In genomic region chr12:123573870-123574269, GRCh38 we compare ENCODE assay signal across 18 cellular contexts. TPM values are rescaled to one million over a fixed set of nuclear protein-coding genes. Genes with fewer than 3 reads are reported as not detected.
A peak's percentile ranks its signal among the peaks of the same experiment; 100 is the strongest.
DNase-seq lines count a peak whose midpoint lies in the region; FAIRE-seq and TF ChIP-seq lines count a peak whose summit lies in the region.
"Had no signal": no experiment of that assay in that cellular context is flagged by ENCODE, and none has a peak within 500 bp of the region (broad histone marks: within the 10 kb centered on the region; RNA-seq: fewer than 3 reads in every experiment).

No MANE protein-coding gene starts in this region.

- no peak overlapping the region for H2AFZ ChIP-seq in H1 (ENCODE audit: low read length)

- DNase-seq in NCI-H524 (lab: John Stamatoyannopoulos, UW) (peak; percentile 35 to 75), NCI-H524 treated with DMSO at 0.1 percent for 48 hours (lab: John Stamatoyannopoulos, UW) (no peak), NCI-H2171 treated with DMSO at 0.1 percent for 48 hours (lab: John Stamatoyannopoulos, UW) (peak; percentile 95), H1 (ENCODE audit: low read depth in 1 of 2, low spot score in 2 of 2) (no peak), posterior vena cava (ENCODE audit: low spot score) (no peak), ureter (ENCODE audit: low spot score) (no peak)
- DNase-seq: Calu3, Karpas-422, NCI-H1092 treated with DMSO at 0.1 percent for 48 hours, NCI-H1436, NCI-H2029 treated with DMSO at 0.1 percent for 48 hours, NCI-H226, NCI-H510A, NCI-H774, SHP77 treated with DMSO at 0.1 percent for 48 hours had no signal

- WGBS in H1 (ENCODE audit: extremely low coverage in 1 of 2, insufficient coverage in 1 of 2, insufficient read length in 1 of 2, insufficient replicate concordance in 2 of 2, low coverage in 1 of 2, low lambda C conversion rate in 2 of 2, missing lambda C conversion rate in 1 of 2), 2 experiments: 84% methylated on average over 4 of the region's 4 CpGs; no CpG with 5 or more reads in 1 of the 2 experiments

- H3K27me3 ChIP-seq in H1 (replicated peaks in 1 of 4; ENCODE audit: control insufficient read depth in 3 of 4, extremely low read depth in 1 of 4, insufficient read depth in 3 of 4, low read length in 3 of 4): no peaks in the 10 kb centered on the region

- TF ChIP-seq CTCF in H1 (IDR thresholded peaks at IDR 0.05; ENCODE audit: control extremely low read depth in 1 of 3, insufficient read depth in 1 of 3, low read depth in 1 of 3, low read length in 3 of 3): no peak

- no peak for TF ChIP-seq RAD21 in H1 (IDR thresholded peaks at IDR 0.05 in 1 of 2, conservative IDR thresholded peaks at IDR 0.05 in 1 of 2; ENCODE audit: low read depth in 2 of 2, low read length in 2 of 2)

- peak overlapping the region in 1 of 4 experiments; percentile 40; a peak in 1 of 7 replicates for H3K9ac ChIP-seq in H1 (replicated peaks in 1 of 4; ENCODE audit: extremely low read depth in 1 of 4, low read depth in 3 of 4, low read length in 3 of 4)

- no peaks in the 10 kb centered on the region for H3K36me3 ChIP-seq in H1 (ENCODE audit: control insufficient read depth in 2 of 4, insufficient read depth in 4 of 4, low read length in 3 of 4)

- no peak overlapping the region for H3K4ac ChIP-seq in H1 (replicated peaks; ENCODE audit: insufficient read length, low read depth, low read length)

- no peak overlapping the region for H3K4me3 ChIP-seq in H1 (ENCODE audit: extremely low read depth in 1 of 4, insufficient read depth in 2 of 4, low read depth in 3 of 4, low read length in 4 of 4)

- H2AK5ac ChIP-seq in H1 (ENCODE audit: low read depth, low read length): no peak overlapping the region

- H3K56ac ChIP-seq in H1 (replicated peaks; ENCODE audit: insufficient read length, low read depth, low read length): no peak overlapping the region

- H2BK120ac ChIP-seq in H1 (replicated peaks; ENCODE audit: low read depth, low read length): no peak overlapping the region

- H4K8ac ChIP-seq in H1 (ENCODE audit: extremely low read depth, insufficient read depth, low read length): no peak overlapping the region

- no peak overlapping the region for H3K14ac ChIP-seq in H1 (ENCODE audit: insufficient read length)

- no peak overlapping the region for H3K27ac ChIP-seq in H1 (ENCODE audit: low read depth, low read length)
- H3K27ac ChIP-seq: HL-60 had no signal

- peaks cover 0 to 2% of the 10 kb centered on the region in 2 experiments; a peak in 1 of 4 replicates for H3K9me3 ChIP-seq in H1 (ENCODE audit: insufficient read depth in 2 of 2, low read depth in 1 of 2, low read length in 1 of 2)

- POLR2A ChIA-PET in H1 (lab: Charles Lee; ENCODE audit: partially characterized antibody): interaction anchor here (1.2 to 2.6 kb wide), 2 partner anchors 10 to 35 kb away, joined by 3 to 8 read pairs; partner anchors contain the start of gene TMED2

- intact Hi-C loops in posterior vena cava (cut with DNase I): no loop called here

- H4K91ac ChIP-seq in H1 (replicated peaks; ENCODE audit: insufficient read length, low read length): peak overlapping the region; percentile 40

- no peak for TF ChIP-seq POLR2A in H1 (IDR thresholded peaks at IDR 0.05; ENCODE audit: control extremely low read depth in 1 of 2, low read depth in 2 of 2, low read length in 2 of 2)

- no peaks in the 10 kb centered on the region for H3K79me2 ChIP-seq in H1 (ENCODE audit: control insufficient read depth in 1 of 2, insufficient read depth in 2 of 2, low read length in 2 of 2)

- no peak overlapping the region for H3K18ac ChIP-seq in H1 (ENCODE audit: extremely low read depth, low read length)

- no peak overlapping the region for H2BK5ac ChIP-seq in H1 (ENCODE audit: low read depth, low read length)

- H3K23ac ChIP-seq in H1 (ENCODE audit: insufficient read length): no peak overlapping the region

- FAIRE-seq in H1 (lab: Jason Lieb, UNC): no peak
- FAIRE-seq: GM19239, H54 had no signal

- no peak overlapping the region for H2BK15ac ChIP-seq in H1 (ENCODE audit: low read length)

- no peak for TF ChIP-seq EP300 in H1 (IDR thresholded peaks at IDR 0.05; ENCODE audit: borderline replicate concordance in 1 of 2, low read depth in 2 of 2, low read length in 2 of 2)

- H2BK12ac ChIP-seq in H1 (ENCODE audit: low read depth, low read length): no peak overlapping the region

- no peak overlapping the region for H4K5ac ChIP-seq in H1 (ENCODE audit: insufficient read length, low read depth, low read length)

- no peaks in the 10 kb centered on the region for H3K4me1 ChIP-seq in H1 (replicated peaks in 1 of 4; ENCODE audit: control insufficient read depth in 3 of 4, insufficient read depth in 4 of 4, low read length in 3 of 4)

- no peaks in the 10 kb centered on the region for H4K20me1 ChIP-seq in H1 (replicated peaks in 1 of 2; ENCODE audit: control insufficient read depth in 1 of 2, insufficient read depth in 2 of 2, low read length in 2 of 2)

- H3K4me2 ChIP-seq in H1 (ENCODE audit: insufficient read depth in 1 of 2, low read depth in 2 of 2, low read length in 2 of 2): no peak overlapping the region

- H3K23me2 ChIP-seq in H1 (ENCODE audit: low read depth, low read length): no peaks in the 10 kb centered on the region; the same call in 1 of the 2 replicates

- no peaks in the 10 kb centered on the region; the same call in 1 of the 2 replicates for H3K79me1 ChIP-seq in H1 (ENCODE audit: low read depth, low read length)

- H2BK20ac ChIP-seq in H1 (ENCODE audit: low read length): no peak overlapping the region

- CTCF ChIA-PET in H1 (lab: Charles Lee; ENCODE audit: partially characterized antibody): interaction anchor here (1.1 to 3.8 kb wide), 2 partner anchors 9 to 140 kb away, joined by 3 to 25 read pairs; no protein-coding TSS in a partner anchor

TF ChIP-seq in H1, 55 proteins besides CTCF, POLR2A, EP300 and RAD21 (continues in another document):
- no peak for TF ChIP-seq CHD1 (IDR thresholded peaks at IDR 0.05; ENCODE audit: low read depth, low read length)
- no peak for TF ChIP-seq SIX5 (IDR thresholded peaks at IDR 0.05; ENCODE audit: low read depth, low read length)

RNA-seq across cellular contexts. Expression of gene TMED2, which starts 10.5 kb away (rescaled TPM):
- 227 and 235 TPM in 2 replicates for total RNA-seq in H1 (2021; fragmentation: NEBNext Ultra II Directional; extraction: Animal tissue kit (Norgen Biotek cat#: 25700))
- polyA plus RNA-seq in H1 (2011; rRNA removed): 57.1 and 122 TPM in 2 replicates
- 94.8 TPM for polyA plus RNA-seq in H1 (2011; cell fraction: cytosol; rRNA removed)
- polyA plus RNA-seq in H1 (2011; cell fraction: nucleus; rRNA removed): 40.0 TPM
- polyA plus RNA-seq in H1 (2012, experiment 1 of 2): 150 to 270 TPM (median 153 TPM) in 4 replicates
- polyA plus RNA-seq in H1 (2012, experiment 2 of 2): 20.6 TPM
- polyA plus RNA-seq in H1 (2013, experiment 1 of 2): 180 TPM
- polyA plus RNA-seq in H1 (2013, experiment 2 of 2): 251 TPM
- 77.6 and 102 TPM in 2 replicates for polyA minus RNA-seq in H1 (2011; rRNA and poly(A)+ RNA removed)
- polyA minus RNA-seq in H1 (2011; cell fraction: cytosol; rRNA and poly(A)+ RNA removed): 80.7 TPM
- polyA minus RNA-seq in H1 (2011; cell fraction: nucleus; rRNA and poly(A)+ RNA removed): 33.2 TPM
- total RNA-seq in posterior vena cava (100 to 1,000 TPM; 213 to 222 TPM), ureter (261 TPM)

RNA-seq across cellular contexts. Expression of gene DDX55, which starts 28.0 kb away (rescaled TPM):
- 35.1 and 37.7 TPM in 2 replicates for total RNA-seq in H1 (2021; fragmentation: NEBNext Ultra II Directional; extraction: Animal tissue kit (Norgen Biotek cat#: 25700))
- polyA plus RNA-seq in H1 (2011; rRNA removed): 25.8 and 42.1 TPM in 2 replicates
- 37.6 TPM for polyA plus RNA-seq in H1 (2011; cell fraction: cytosol; rRNA removed)
- 59.7 TPM for polyA plus RNA-seq in H1 (2011; cell fraction: nucleus; rRNA removed)
- 37.8 to 44.8 TPM (median 40.9 TPM) in 4 replicates for polyA plus RNA-seq in H1 (2012, experiment 1 of 2)
- polyA plus RNA-seq in H1 (2012, experiment 2 of 2): 6.6 TPM
- polyA plus RNA-seq in H1 (2013, experiment 1 of 2): 34.7 TPM
- 29.6 TPM for polyA plus RNA-seq in H1 (2013, experiment 2 of 2)
- 27.1 and 29.9 TPM in 2 replicates for polyA minus RNA-seq in H1 (2011; rRNA and poly(A)+ RNA removed)
- 29.1 TPM for polyA minus RNA-seq in H1 (2011; cell fraction: cytosol; rRNA and poly(A)+ RNA removed)
- 37.0 TPM for polyA minus RNA-seq in H1 (2011; cell fraction: nucleus; rRNA and poly(A)+ RNA removed)
- total RNA-seq in posterior vena cava: 10 to 100 TPM in 1 of 2 donors, 1 to 10 TPM in 1; 9.8 to 19.8 TPM
- total RNA-seq in ureter: 36.8 TPM

RNA-seq across cellular contexts. Expression of gene RILPL1, which starts 40.4 kb away (rescaled TPM):
- 6.5 and 6.7 TPM in 2 replicates for total RNA-seq in H1 (2021; fragmentation: NEBNext Ultra II Directional; extraction: Animal tissue kit (Norgen Biotek cat#: 25700))
- 9.4 and 12.1 TPM in 2 replicates for polyA plus RNA-seq in H1 (2011; rRNA removed)
- 8.6 TPM for polyA plus RNA-seq in H1 (2011; cell fraction: cytosol; rRNA removed)
- polyA plus RNA-seq in H1 (2011; cell fraction: nucleus; rRNA removed): 13.6 TPM
- 5.3 to 11.0 TPM (median 8.7 TPM) in 4 replicates for polyA plus RNA-seq in H1 (2012, experiment 1 of 2)
- polyA plus RNA-seq in H1 (2012, experiment 2 of 2): 6.1 TPM
- polyA plus RNA-seq in H1 (2013, experiment 1 of 2): 10.2 TPM
- 11.2 TPM for polyA plus RNA-seq in H1 (2013, experiment 2 of 2)
- polyA minus RNA-seq in H1 (2011; rRNA and poly(A)+ RNA removed): 2.8 and 3.2 TPM in 2 replicates
- 7.6 TPM for polyA minus RNA-seq in H1 (2011; cell fraction: cytosol; rRNA and poly(A)+ RNA removed)
- 5.8 TPM for polyA minus RNA-seq in H1 (2011; cell fraction: nucleus; rRNA and poly(A)+ RNA removed)
- 10 to 100 TPM; 20.7 to 23.4 TPM for total RNA-seq in posterior vena cava
- total RNA-seq in ureter: 20.2 TPM

RNA-seq across cellular contexts. Expression of gene EIF2B1, which starts 59.6 kb away (rescaled TPM):
- 48.3 and 49.9 TPM in 2 replicates for total RNA-seq in H1 (2021; fragmentation: NEBNext Ultra II Directional; extraction: Animal tissue kit (Norgen Biotek cat#: 25700))
- 21.8 and 24.9 TPM in 2 replicates for polyA plus RNA-seq in H1 (2011; rRNA removed)
- 32.0 TPM for polyA plus RNA-seq in H1 (2011; cell fraction: cytosol; rRNA removed)
- polyA plus RNA-seq in H1 (2011; cell fraction: nucleus; rRNA removed): 33.1 TPM
- 37.4 to 41.8 TPM (median 40.7 TPM) in 4 replicates for polyA plus RNA-seq in H1 (2012, experiment 1 of 2)
- 10.2 TPM for polyA plus RNA-seq in H1 (2012, experiment 2 of 2)
- polyA plus RNA-seq in H1 (2013, experiment 1 of 2): 33.0 TPM
- polyA plus RNA-seq in H1 (2013, experiment 2 of 2): 30.9 TPM
- 19.8 and 20.1 TPM in 2 replicates for polyA minus RNA-seq in H1 (2011; rRNA and poly(A)+ RNA removed)
- 9.8 TPM for polyA minus RNA-seq in H1 (2011; cell fraction: cytosol; rRNA and poly(A)+ RNA removed)
- polyA minus RNA-seq in H1 (2011; cell fraction: nucleus; rRNA and poly(A)+ RNA removed): 12.2 TPM
- total RNA-seq in posterior vena cava: 10 to 100 TPM; 36.7 to 37.4 TPM
- 58.0 TPM for total RNA-seq in ureter

RNA-seq across cellular contexts. Expression of gene GTF2H3, which starts 59.8 kb away (rescaled TPM):
- total RNA-seq in H1 (2021; fragmentation: NEBNext Ultra II Directional; extraction: Animal tissue kit (Norgen Biotek cat#: 25700)): 32.1 and 35.8 TPM in 2 replicates
- polyA plus RNA-seq in H1 (2011; rRNA removed): 15.0 and 21.0 TPM in 2 replicates
- 18.8 TPM for polyA plus RNA-seq in H1 (2011; cell fraction: cytosol; rRNA removed)
- 5.6 TPM for polyA plus RNA-seq in H1 (2011; cell fraction: nucleus; rRNA removed)
- polyA plus RNA-seq in H1 (2012, experiment 1 of 2): 18.2 to 31.8 TPM (median 23.7 TPM) in 4 replicates
- polyA plus RNA-seq in H1 (2012, experiment 2 of 2): 7.4 TPM
- polyA plus RNA-seq in H1 (2013, experiment 1 of 2): 15.3 TPM
- 19.3 TPM for polyA plus RNA-seq in H1 (2013, experiment 2 of 2)
- polyA minus RNA-seq in H1 (2011; rRNA and poly(A)+ RNA removed): 41.7 and 50.3 TPM in 2 replicates
- polyA minus RNA-seq in H1 (2011; cell fraction: cytosol; rRNA and poly(A)+ RNA removed): 8.0 TPM
- 18.5 TPM for polyA minus RNA-seq in H1 (2011; cell fraction: nucleus; rRNA and poly(A)+ RNA removed)
- total RNA-seq in posterior vena cava (10 to 100 TPM; 20.9 TPM), ureter (44.1 TPM)

Comparison
In these comparisons a context has a peak if more than half of its experiments do, and no peak if none do; other contexts are left out.
1. DNase-seq: peak in NCI-H524 (2 of 2) and NCI-H2171 treated with DMSO at 0.1 percent for 48 hours (single experiment); none in NCI-H524 treated with DMSO at 0.1 percent for 48 hours (single experiment), H1 (0 of 2), posterior vena cava (single experiment) and ureter (single experiment).